Comparison of ENCODE assay signal across 8 cellular contexts in genomic region chr11:72848846-72849466, GRCh38.
A peak's percentile ranks its signal among the peaks of the same experiment; 100 is the strongest.
DNase-seq lines count a peak whose midpoint lies in the region; FAIRE-seq and TF ChIP-seq lines count a peak whose summit lies in the region.

No MANE protein-coding gene starts in this region.

- no peaks in the 10 kb centered on the region for H3K9me3 ChIP-seq in adipocyte (ENCODE audit: control insufficient read depth, low read length)
- H3K9me3 ChIP-seq in tibial artery, result no peaks in the 10 kb centered on the region

- DNase-seq in stimulated activated CD8-positive, alpha-beta memory T cell treated with anti-CD3 and anti-CD28 coated beads, Interleukin-12 subunit alpha, Interleukin-12 subunit beta, amount 100 ng/mL, for 1 hour (ENCODE audit: low read depth), result peak; percentile 15
- DNase-seq in stimulated activated CD8-positive, alpha-beta memory T cell treated with anti-CD3 and anti-CD28 coated beads, Interleukin-4, amount 100 ng/mL, for 48 hours, result no peak
- peak; percentile 3 to 27 for DNase-seq in NCI-H446 (lab: John Stamatoyannopoulos, UW)
- peak; percentile 52 for DNase-seq in adipocyte (ENCODE audit: low read depth)
- no peak for DNase-seq in tibial artery
- no peak for DNase-seq in amniotic stem cell (lab: John Stamatoyannopoulos, UW)
- no peak for DNase-seq in foreskin melanocyte

- peak overlapping the region; percentile 57 to 64 for H3K27ac ChIP-seq in tibial artery

- H3K36me3 ChIP-seq in adipocyte (ENCODE audit: control insufficient read depth, insufficient read depth, low read length, severe bottlenecking) (no peaks in the 10 kb centered on the region), tibial artery (peaks cover 0 to 6% (median 0%) of the 10 kb centered on the region in 3 donors)

- peak; percentile 61 to 68 for TF ChIP-seq CTCF in tibial artery (IDR thresholded peaks at IDR 0.05)

- H3K27me3 ChIP-seq in adipocyte (replicated peaks; ENCODE audit: control insufficient read depth, insufficient read depth, low read length) (no peaks in the 10 kb centered on the region), tibial artery (no peaks in the 10 kb centered on the region)

- H3K4me1 ChIP-seq in adipocyte (ENCODE audit: control insufficient read depth, insufficient read depth, low read length), result no peaks in the 10 kb centered on the region
- peaks cover 0 to 43% (median 5%) of the 10 kb centered on the region in 4 donors for H3K4me1 ChIP-seq in tibial artery

- no peak overlapping the region for H3K4me3 ChIP-seq in adipocyte (ENCODE audit: low read length)
- no peak overlapping the region for H3K4me3 ChIP-seq in tibial artery

- peak; percentile 93 for FAIRE-seq in islet of Langerhans (lab: Jason Lieb, UNC)

- intact Hi-C loops in tibial artery (cut with DNase I; ENCODE audit: low total_unique reads), result loop anchor here (2.0 kb wide), 1 partner anchor 18 kb away; no protein-coding TSS in a partner anchor

- no peak overlapping the region for H3K9ac ChIP-seq in adipocyte (ENCODE audit: low read length)

Comparison
In these comparisons a context has a peak if more than half of its experiments do, and no peak if none do; other contexts are left out.
1. DNase-seq: peak in stimulated activated CD8-positive, alpha-beta memory T cell treated with anti-CD3 and anti-CD28 coated beads, Interleukin-12 subunit alpha, Interleukin-12 subunit beta, amount 100 ng/mL, for 1 hour (single experiment), NCI-H446 (2 of 2) and adipocyte (single experiment); none in stimulated activated CD8-positive, alpha-beta memory T cell treated with anti-CD3 and anti-CD28 coated beads, Interleukin-4, amount 100 ng/mL, for 48 hours (single experiment), tibial artery (0 of 2), amniotic stem cell (single experiment) and foreskin melanocyte (single experiment).